In genomic region chr7:44980393-44981034, GRCh38 we compare ENCODE assay signal across 8 cellular contexts. TPM values are rescaled to one million over a fixed set of nuclear protein-coding genes. Genes with fewer than 3 reads are reported as not detected.
A peak's percentile ranks its signal among the peaks of the same experiment; 100 is the strongest.
DNase-seq lines count a peak whose midpoint lies in the region; ATAC-seq and TF ChIP-seq lines count a peak whose summit lies in the region.

No MANE protein-coding gene starts in this region.

- POLR2A ChIA-PET in A673 (lab: Charles Lee; ENCODE audit: low non-redundant PET) = interaction anchor here (0.5 kb wide), 1 partner anchor 787 kb away, joined by 3 read pairs; no protein-coding TSS in a partner anchor

- H3K9me3 ChIP-seq in A673 (ENCODE audit: low read depth, low read length, poor library complexity, severe bottlenecking) (no peaks in the 10 kb centered on the region), uterus (no peaks in the 10 kb centered on the region)

- H3K27ac ChIP-seq in A673 (ENCODE audit: low read depth, low read length, poor library complexity, severe bottlenecking) (peak overlapping the region; percentile 80), uterus (peak overlapping the region in 1 of 2 donors; percentile 40)

- H3K4me1 ChIP-seq in A673 (ENCODE audit: insufficient read depth, low read length, poor library complexity, severe bottlenecking) (peaks cover 42% of the 10 kb centered on the region), uterus (no peaks in the 10 kb centered on the region)

- TF ChIP-seq CTCF in A673 (conservative IDR thresholded peaks at IDR 0.05; ENCODE audit: low read depth, low read length) (no peak), uterus (IDR thresholded peaks at IDR 0.05) (no peak)

- DNase-seq in A673 (ENCODE audit: low spot score) = peak; percentile 69
- DNase-seq in activated CD4-positive, CD25-positive, alpha-beta regulatory T cell treated with anti-CD3 and anti-CD28 coated beads, Interleukin-2, amount 50 U/mL, for 72 hours = peak; percentile 64
- DNase-seq in fibroblast of gingiva (ENCODE audit: low read depth) = peak; percentile 23
- DNase-seq in stimulated activated CD4-positive, alpha-beta T cell treated with anti-CD3 and anti-CD28 coated beads, Interleukin-4, amount 100 ng/mL, for 1 hour = peak; percentile 73
- no peak for DNase-seq in NCI-H1436 (lab: John Stamatoyannopoulos, UW)
- DNase-seq in uterus = no peak

- no peak for TF ChIP-seq POLR2A in uterus (IDR thresholded peaks at IDR 0.05)

- H3K27me3 ChIP-seq in A673 (replicated peaks; ENCODE audit: insufficient read depth, low read depth, low read length, poor library complexity) = no peaks in the 10 kb centered on the region
- no peaks in the 10 kb centered on the region for H3K27me3 ChIP-seq in uterus

- BruUV-seq in A673 (replicated peaks; lab: Mats Ljungman, UMichigan) = no TSS peak

- ATAC-seq in GM19324 (IDR thresholded peaks at IDR 0.05; ENCODE audit: low FRiP score, unreplicated experiment) = peak; percentile 41
- peak; percentile 48 for ATAC-seq in HG03378 (IDR thresholded peaks at IDR 0.05; ENCODE audit: unreplicated experiment)

- CTCF ChIA-PET in A673 (lab: Charles Lee) = no interaction called here

- peaks cover 33% of the 10 kb centered on the region for H3K36me3 ChIP-seq in A673 (ENCODE audit: insufficient read depth, low read length, poor library complexity, severe bottlenecking)
- no peaks in the 10 kb centered on the region for H3K36me3 ChIP-seq in uterus

- intact Hi-C loops in A673 (cut with micrococcal nuclease; ENCODE audit: unreplicated experiment) = loop anchor here (5.0 to 10.0 kb wide), 3 partner anchors 93 to 157 kb away; partner anchors contain the start of gene PURB
- intact Hi-C loops in uterus (cut with DNase I; ENCODE audit: low total_unique reads) = loop anchor here (10.0 kb wide), 1 partner anchor 406 kb away; the partner anchor contains the start of gene DDX56

- H3K4me3 ChIP-seq in A673 (ENCODE audit: low read depth, low read length, poor library complexity, severe bottlenecking) (no peak overlapping the region), uterus (no peak overlapping the region)

RNA-seq across cellular contexts. Expression of gene MYO1G, which starts 1.7 kb away (rescaled TPM):
- total RNA-seq in A673 (2021) = 0.17 and 0.20 TPM in 2 replicates
- 1 to 10 TPM in 3 of 4 donors, under 1 TPM in 1; 0.59 to 3.1 (median 1.2) TPM for total RNA-seq in uterus

RNA-seq across cellular contexts. Expression of gene CCM2, which starts 19.5 kb away (rescaled TPM):
- total RNA-seq in A673 (2021) = 35.2 and 36.0 TPM in 2 replicates
- total RNA-seq in uterus = 10 to 100 TPM in 3 of 4 donors, 1 to 10 TPM in 1; 7.6 to 70.2 (median 33.6) TPM

Comparison
In these comparisons a context has a peak if more than half of its experiments do, and no peak if none do; other contexts are left out.
1. DNase-seq: peak in A673 (single experiment), activated CD4-positive, CD25-positive, alpha-beta regulatory T cell treated with anti-CD3 and anti-CD28 coated beads, Interleukin-2, amount 50 U/mL, for 72 hours (single experiment), fibroblast of gingiva (single experiment) and stimulated activated CD4-positive, alpha-beta T cell treated with anti-CD3 and anti-CD28 coated beads, Interleukin-4, amount 100 ng/mL, for 1 hour (single experiment); none in NCI-H1436 (single experiment) and uterus (0 of 2).